7 cellular contexts compared by ENCODE assay signal in the genomic region with DNA sequence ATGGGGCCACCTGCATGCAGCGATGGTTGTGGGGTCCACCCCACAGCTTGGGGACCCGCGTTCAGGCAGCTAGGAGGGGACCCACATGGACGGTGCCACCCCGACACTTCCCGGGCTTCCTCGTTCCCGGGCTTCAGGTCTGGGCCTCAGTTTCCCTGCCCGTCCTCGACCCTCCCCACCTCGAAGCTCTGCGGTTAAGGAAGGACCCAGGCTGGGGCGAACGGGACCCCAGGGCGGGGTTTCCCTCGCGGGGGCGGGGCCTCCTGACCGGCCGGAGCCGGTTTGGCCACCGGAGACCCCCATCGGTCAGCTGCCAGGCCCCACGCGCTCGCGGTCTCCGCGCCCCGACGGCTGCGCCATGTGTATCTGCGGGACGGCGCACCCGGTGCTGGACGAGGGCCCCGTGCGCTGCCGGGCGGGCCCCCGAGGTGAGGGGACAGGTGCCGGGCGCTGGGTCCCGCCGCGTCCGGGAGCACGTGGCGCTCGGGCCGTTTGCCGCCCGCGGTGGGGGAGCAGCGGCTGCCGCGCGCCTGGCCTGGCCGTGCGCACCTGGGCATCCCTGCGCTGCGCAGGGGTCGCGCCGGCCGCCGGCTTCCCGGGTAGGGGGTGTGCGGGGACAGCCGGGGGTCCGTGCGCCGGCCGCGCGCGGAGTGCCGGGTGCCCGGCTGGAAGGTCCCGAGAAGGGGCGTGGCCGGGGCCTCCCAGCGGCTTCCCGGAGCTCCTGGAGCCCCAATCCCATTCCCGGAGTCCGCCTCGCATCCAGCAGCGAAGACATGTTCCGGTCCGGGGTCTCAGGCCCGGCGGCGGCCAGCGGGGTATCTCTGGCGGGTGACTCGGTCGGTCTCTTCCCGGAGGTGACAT. TPM values are rescaled to one million over a fixed set of nuclear protein-coding genes. Genes with fewer than 3 reads are reported as not detected.
A peak's percentile ranks its signal among the peaks of the same experiment; 100 is the strongest.
DNase-seq lines count a peak whose midpoint lies in the region; ATAC-seq lines count a peak whose summit lies in the region.
"Had no signal": no experiment of that assay in that cellular context is flagged by ENCODE, and none has a peak within 500 bp of the region (broad histone marks: within the 10 kb centered on the region; RNA-seq: fewer than 3 reads in every experiment).

No MANE protein-coding gene starts in this region.

- H3K36me3 Mint-ChIP-seq in activated T-helper 2 cell treated with anti-CD3 and anti-CD28 coated beads, Interferon-gamma antibody, Interleukin-2, Interleukin-4, amounts not matched to agents 10 μg/mL and 5 μg/mL and 100 μg/mL, durations not matched to agents 14 hours and 24 hours and 36 hours (ENCODE audit: low read depth), result peaks cover 52% of the 10 kb centered on the region
- H3K36me3 Mint-ChIP-seq in naive B cell, result peaks cover 6 to 22% of the 10 kb centered on the region in 2 donors

- peak overlapping the region; percentile 48 for H3K4me3 ChIP-seq in H7 (ENCODE audit: insufficient read depth, low read depth, low read length)

- no peak for ATAC-seq in naive B cell (ENCODE audit: low read depth in 2 of 2)
- ATAC-seq in GM19023 (IDR thresholded peaks at IDR 0.05; ENCODE audit: unreplicated experiment), result no peak
- ATAC-seq in GM18517 (IDR thresholded peaks at IDR 0.05; ENCODE audit: unreplicated experiment), result no peak

- intact Hi-C loops in activated T-helper 2 cell treated with anti-CD3 and anti-CD28 coated beads, Interferon-gamma antibody, Interleukin-2, Interleukin-4, amounts not matched to agents 10 μg/mL and 5 μg/mL and 100 μg/mL, durations not matched to agents 14 hours and 24 hours and 36 hours (cut with micrococcal nuclease), result no loop called here

- no peaks in the 10 kb centered on the region for H3K27me3 Mint-ChIP-seq in activated T-helper 2 cell treated with anti-CD3 and anti-CD28 coated beads, Interferon-gamma antibody, Interleukin-2, Interleukin-4, amounts not matched to agents 10 μg/mL and 5 μg/mL and 100 μg/mL, durations not matched to agents 14 hours and 24 hours and 36 hours (ENCODE audit: low read depth)
- H3K27me3 Mint-ChIP-seq in naive B cell, result no peaks in the 10 kb centered on the region

- peaks cover 34% of the 10 kb centered on the region; the same call in 1 of the 2 replicates for H3K27me3 ChIP-seq in H7 (ENCODE audit: control insufficient read depth, insufficient read depth, low read length)

- H3K4me3 Mint-ChIP-seq in activated T-helper 2 cell treated with anti-CD3 and anti-CD28 coated beads, Interferon-gamma antibody, Interleukin-2, Interleukin-4, amounts not matched to agents 10 μg/mL and 5 μg/mL and 100 μg/mL, durations not matched to agents 14 hours and 24 hours and 36 hours (ENCODE audit: low read depth), result peak overlapping the region; percentile 81
- H3K4me3 Mint-ChIP-seq in naive B cell, result peak overlapping the region in 6 of 8 donors; percentile 60 to 82 (median 74)

- H3K27ac Mint-ChIP-seq in activated T-helper 2 cell treated with anti-CD3 and anti-CD28 coated beads, Interferon-gamma antibody, Interleukin-2, Interleukin-4, amounts not matched to agents 10 μg/mL and 5 μg/mL and 100 μg/mL, durations not matched to agents 14 hours and 24 hours and 36 hours, result peak overlapping the region; percentile 89
- peak overlapping the region in 3 of 6 donors; percentile 26 to 91 (median 69) for H3K27ac Mint-ChIP-seq in naive B cell

- no peaks in the 10 kb centered on the region for H3K9me3 Mint-ChIP-seq in activated T-helper 2 cell treated with anti-CD3 and anti-CD28 coated beads, Interferon-gamma antibody, Interleukin-2, Interleukin-4, amounts not matched to agents 10 μg/mL and 5 μg/mL and 100 μg/mL, durations not matched to agents 14 hours and 24 hours and 36 hours
- H3K9me3 Mint-ChIP-seq in naive B cell, result no peaks in the 10 kb centered on the region

- DNase-seq in H7 (peak; percentile 95), naive B cell (no peak), dermis blood vessel endothelial cell (no peak)
- DNase-seq in activated T-helper 2 cell treated with anti-CD3 and anti-CD28 coated beads, Interferon-gamma antibody, Interleukin-2, Interleukin-4, amounts not matched to agents 10 μg/mL and 5 μg/mL and 100 μg/mL, durations not matched to agents 14 hours and 24 hours and 36 hours (ENCODE audit: low spot score), result no peak
- DNase-seq: effector CD8-positive, alpha-beta T cell had no signal

- peaks cover 40% of the 10 kb centered on the region for H3K4me1 Mint-ChIP-seq in activated T-helper 2 cell treated with anti-CD3 and anti-CD28 coated beads, Interferon-gamma antibody, Interleukin-2, Interleukin-4, amounts not matched to agents 10 μg/mL and 5 μg/mL and 100 μg/mL, durations not matched to agents 14 hours and 24 hours and 36 hours (ENCODE audit: low read depth)
- H3K4me1 Mint-ChIP-seq in naive B cell, result peaks cover 35 to 53% (median 48%) of the 10 kb centered on the region in 3 donors

- peaks cover 5% of the 10 kb centered on the region for H3K36me3 ChIP-seq in H7 (replicated peaks; ENCODE audit: control insufficient read depth, insufficient read depth, low read length)

RNA-seq across cellular contexts. Expression of gene ARHGAP45, which starts 4.2 kb away (rescaled TPM):
- total RNA-seq in H7 (2014; rRNA removed; shearing (Covaris generic)), result 46.0 and 48.7 TPM in 2 replicates
- total RNA-seq in activated T-helper 2 cell treated with anti-CD3 and anti-CD28 coated beads, Interferon-gamma antibody, Interleukin-2, Interleukin-4, amounts not matched to agents 10 μg/mL and 5 μg/mL and 100 μg/mL, durations not matched to agents 14 hours and 24 hours and 36 hours, result 158 TPM in 2 replicates
- polyA plus RNA-seq in naive B cell (ENCODE audit: low read depth in 6 of 6), result 100 to 1,000 TPM; 181 to 432 (median 210) TPM
- total RNA-seq in dermis blood vessel endothelial cell, result 40.3 and 55.5 TPM in 2 replicates

RNA-seq across cellular contexts. Expression of gene POLR2E, which starts 24.0 kb away (rescaled TPM):
- total RNA-seq in H7 (2014; rRNA removed; shearing (Covaris generic)), result 226 and 283 TPM in 2 replicates
- 260 and 272 TPM in 2 replicates for total RNA-seq in activated T-helper 2 cell treated with anti-CD3 and anti-CD28 coated beads, Interferon-gamma antibody, Interleukin-2, Interleukin-4, amounts not matched to agents 10 μg/mL and 5 μg/mL and 100 μg/mL, durations not matched to agents 14 hours and 24 hours and 36 hours
- 100 to 1,000 TPM; 134 to 205 (median 174) TPM for polyA plus RNA-seq in naive B cell (ENCODE audit: low read depth in 6 of 6)
- total RNA-seq in dermis blood vessel endothelial cell, result 71.5 and 193 TPM in 2 replicates

RNA-seq across cellular contexts. Expression of gene ABCA7, which starts 31.3 kb away (rescaled TPM):
- 17.9 and 19.7 TPM in 2 replicates for total RNA-seq in H7 (2014; rRNA removed; shearing (Covaris generic))
- total RNA-seq in activated T-helper 2 cell treated with anti-CD3 and anti-CD28 coated beads, Interferon-gamma antibody, Interleukin-2, Interleukin-4, amounts not matched to agents 10 μg/mL and 5 μg/mL and 100 μg/mL, durations not matched to agents 14 hours and 24 hours and 36 hours, result 17.2 and 19.6 TPM in 2 replicates
- 10 to 100 TPM in 4 of 6 donors, 1 to 10 TPM in 2; 9.4 to 22.5 (median 11.1) TPM for polyA plus RNA-seq in naive B cell (ENCODE audit: low read depth in 6 of 6)
- total RNA-seq in dermis blood vessel endothelial cell, result 9.4 and 10.0 TPM in 2 replicates

RNA-seq across cellular contexts. Expression of gene GPX4, which starts 32.6 kb away (rescaled TPM):
- total RNA-seq in H7 (2014; rRNA removed; shearing (Covaris generic)), result 620 and 671 TPM in 2 replicates
- total RNA-seq in activated T-helper 2 cell treated with anti-CD3 and anti-CD28 coated beads, Interferon-gamma antibody, Interleukin-2, Interleukin-4, amounts not matched to agents 10 μg/mL and 5 μg/mL and 100 μg/mL, durations not matched to agents 14 hours and 24 hours and 36 hours, result 257 TPM in 2 replicates
- 100 to 1,000 TPM; 235 to 356 (median 314) TPM for polyA plus RNA-seq in naive B cell (ENCODE audit: low read depth in 6 of 6)
- 281 and 591 TPM in 2 replicates for total RNA-seq in dermis blood vessel endothelial cell

RNA-seq across cellular contexts. Expression of gene CNN2, which starts 44.8 kb away (rescaled TPM):
- 440 and 495 TPM in 2 replicates for total RNA-seq in H7 (2014; rRNA removed; shearing (Covaris generic))
- total RNA-seq in activated T-helper 2 cell treated with anti-CD3 and anti-CD28 coated beads, Interferon-gamma antibody, Interleukin-2, Interleukin-4, amounts not matched to agents 10 μg/mL and 5 μg/mL and 100 μg/mL, durations not matched to agents 14 hours and 24 hours and 36 hours, result 160 and 163 TPM in 2 replicates
- 100 to 1,000 TPM; 408 to 648 (median 492) TPM for polyA plus RNA-seq in naive B cell (ENCODE audit: low read depth in 6 of 6)
- total RNA-seq in dermis blood vessel endothelial cell, result 108 and 253 TPM in 2 replicates
